In the genomic region with DNA sequence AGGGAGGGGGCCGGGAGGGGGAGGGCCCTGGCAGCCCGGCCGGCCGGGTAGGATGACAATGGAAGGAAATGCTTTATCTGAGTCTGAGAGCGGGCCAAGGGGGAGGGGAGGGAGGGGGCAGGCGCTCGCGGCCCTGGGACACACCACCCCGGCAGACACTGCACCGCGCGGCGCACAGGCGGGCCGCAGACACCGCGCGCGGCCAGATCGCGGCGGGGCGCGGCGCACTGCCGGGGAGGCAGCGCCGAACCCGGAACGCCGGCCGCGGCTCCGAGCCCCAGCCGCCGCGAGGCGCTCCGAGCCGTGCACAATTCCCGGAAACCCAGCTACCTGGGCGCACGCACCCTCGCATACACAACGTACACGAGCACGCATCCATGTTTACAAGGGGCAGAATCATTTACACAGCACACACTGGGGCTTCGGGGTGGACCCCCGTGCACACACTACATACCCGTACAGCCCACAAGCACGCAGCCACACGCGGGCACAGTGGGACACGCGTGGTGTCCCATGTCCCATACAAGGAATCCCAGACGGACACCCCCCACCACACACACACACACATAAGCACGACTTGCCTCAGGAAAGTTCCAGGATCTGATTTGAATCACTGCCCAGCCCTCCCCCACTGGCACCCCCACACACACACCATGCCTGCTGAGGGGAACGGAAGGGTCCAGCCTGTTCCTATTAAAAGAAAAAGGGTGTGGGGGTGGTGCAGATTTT, we compare ENCODE assay signal across 8 cellular contexts. TPM values are rescaled to one million over a fixed set of nuclear protein-coding genes. Genes with fewer than 3 reads are reported as not detected.
DNase-seq lines count a peak whose midpoint lies in the region; ATAC-seq and TF ChIP-seq lines count a peak whose summit lies in the region.

TSS of gene HDAC7 (minus strand) at position 2 of the 729 bp plus-strand sequence. CDS start 118 bp downstream, outside the sequence.

- peaks cover 78% of the 10 kb centered on the region for H3K4me1 Mint-ChIP-seq in activated naive CD4-positive, alpha-beta T cell treated with anti-CD3 and anti-CD28 coated beads, Interleukin-2, amount 50 U/mL, for 24 hours

- peak; percentile 39 for ATAC-seq in GM18502 (IDR thresholded peaks at IDR 0.05; ENCODE audit: poor library complexity, unreplicated experiment)

- H3K27me3 ChIP-seq in SJSA1 (replicated peaks) (no peaks in the 10 kb centered on the region), tibial artery (no peaks in the 10 kb centered on the region)

- peak within 1 kb of the TSS; percentile 94 for H3K27ac ChIP-seq in SJSA1
- peak within 1 kb of the TSS; percentile 91 to 99 for H3K27ac ChIP-seq in tibial artery

- H3K9me3 ChIP-seq in SJSA1 (replicated peaks) (no peaks in the 10 kb centered on the region), tibial artery (no peaks in the 10 kb centered on the region)

- no peaks in the 10 kb centered on the region for H3K9me3 Mint-ChIP-seq in activated naive CD4-positive, alpha-beta T cell treated with anti-CD3 and anti-CD28 coated beads, Interleukin-2, amount 50 U/mL, for 24 hours

- peak within 1 kb of the TSS; percentile 96 for H3K4me3 Mint-ChIP-seq in activated naive CD4-positive, alpha-beta T cell treated with anti-CD3 and anti-CD28 coated beads, Interleukin-2, amount 50 U/mL, for 24 hours

- H3K36me3 Mint-ChIP-seq in activated naive CD4-positive, alpha-beta T cell treated with anti-CD3 and anti-CD28 coated beads, Interleukin-2, amount 50 U/mL, for 24 hours: peaks cover under 1% of the 10 kb centered on the region

- intact Hi-C loops in tibial artery (cut with DNase I; ENCODE audit: low total_unique reads): no loop called here

- DNase-seq in A172 (ENCODE audit: low spot score) (peak; percentile 66), HK-2 (ENCODE audit: unreplicated experiment) (peak; percentile 83), SJSA1 (ENCODE audit: low read depth in 1 of 2, low spot score in 2 of 2) (peak; percentile 88 to 93), globus pallidus (ENCODE audit: low spot score) (peak; percentile 81), nucleus accumbens (lab: John Stamatoyannopoulos, UW) (peak in 48 of 56 donors; percentile 31 to 86 (median 66)), tibial artery (peak; percentile 89 to 93)

- TF ChIP-seq CTCF in tibial artery (IDR thresholded peaks at IDR 0.05): no peak

- H3K4me1 ChIP-seq in SJSA1 (replicated peaks) (peaks cover 46% of the 10 kb centered on the region), tibial artery (peaks cover 12 to 82% (median 77%) of the 10 kb centered on the region in 4 donors)

- H3K36me3 ChIP-seq in SJSA1: peaks cover 29% of the 10 kb centered on the region
- H3K36me3 ChIP-seq in tibial artery: no peaks in the 10 kb centered on the region

- H3K27me3 Mint-ChIP-seq in activated naive CD4-positive, alpha-beta T cell treated with anti-CD3 and anti-CD28 coated beads, Interleukin-2, amount 50 U/mL, for 24 hours: no peaks in the 10 kb centered on the region

- H3K27ac Mint-ChIP-seq in activated naive CD4-positive, alpha-beta T cell treated with anti-CD3 and anti-CD28 coated beads, Interleukin-2, amount 50 U/mL, for 24 hours: peak within 1 kb of the TSS; percentile 99

- H3K4me3 ChIP-seq in SJSA1 (peak within 1 kb of the TSS; percentile 94), tibial artery (peak within 1 kb of the TSS; percentile 62 to 81)

RNA-seq across cellular contexts. Expression of gene HDAC7, which starts in this region (rescaled TPM):
- total RNA-seq in A172 (2014; rRNA removed; shearing (Covaris generic)): 24.4 and 29.4 TPM in 2 replicates
- total RNA-seq in SJSA1 (2014; rRNA removed; shearing (Covaris generic)): 29.7 and 37.5 TPM in 2 replicates

Comparison
In these comparisons a context has a peak if more than half of its experiments do, and no peak if none do; other contexts are left out.
1. Peak in every context shown above with its lines: DNase-seq, ATAC-seq, H3K4me3 ChIP-seq and H3K27ac ChIP-seq.